Comparison of ENCODE assay signal across 1 cellular context in genomic region chr10:119023553-119023868, GRCh38.
TF ChIP-seq lines count a peak whose summit lies in the region.

No MANE protein-coding gene starts in this region.

TF ChIP-seq in HCT116, 20 proteins besides CTCF, POLR2A, EP300 and RAD21:
- TF ChIP-seq CBX3 (IDR thresholded peaks at IDR 0.05; ENCODE audit: low read depth) (no peak), ATF3 (IDR thresholded peaks at IDR 0.05) (no peak), CEBPB (IDR thresholded peaks at IDR 0.05; ENCODE audit: low read depth) (no peak), ZNF274 (IDR thresholded peaks at IDR 0.05; ENCODE audit: low read depth, low read length) (no peak), POLR2AphosphoS5 (IDR thresholded peaks at IDR 0.05; ENCODE audit: low read depth, low read length) (no peak), ZFX (IDR thresholded peaks at IDR 0.05) (no peak), ELF1 (IDR thresholded peaks at IDR 0.05; ENCODE audit: borderline replicate concordance, low read depth) (no peak), JUND (IDR thresholded peaks at IDR 0.05) (no peak)
TF ChIP-seq in HCT116: peak in this region for 0.
